32 cellular contexts compared by ENCODE assay signal in genomic region chr5:173313311-173313710, GRCh38. TPM values are rescaled to one million over a fixed set of nuclear protein-coding genes. Genes with fewer than 3 reads are reported as not detected.
"Had no signal": no experiment of that assay in that cellular context is flagged by ENCODE, and none has a peak within 500 bp of the region (broad histone marks: within the 10 kb centered on the region; RNA-seq: fewer than 3 reads in every experiment).

No MANE protein-coding gene starts in this region.

- H3K9me3 Mint-ChIP-seq: effector memory CD8-positive, alpha-beta T cell; immature natural killer cell; natural killer cell; T-helper 1 cell treated with Interleukin-12 subunit alpha and Interleukin-12 subunit beta and Interleukin-4 antibody, amounts not matched to agents 30 μg/mL and 1 μg/mL, for 36 hours had no signal

- H3K27me3 ChIP-seq: ascending aorta, cardiac muscle cell, heart left ventricle, thyroid gland, upper lobe of right lung had no signal

- H3K27ac ChIP-seq: adrenal gland, ascending aorta, cardiac muscle cell, heart left ventricle, thyroid gland, upper lobe of right lung had no signal

- H3K36me3 ChIP-seq: adrenal gland, ascending aorta, thyroid gland, upper lobe of right lung had no signal

- H3K4me3 Mint-ChIP-seq: activated T-cell treated with anti-CD3 and anti-CD28 coated beads, Interleukin-2, amount 50 U/mL, for 72 hours; brain; effector memory CD8-positive, alpha-beta T cell; immature natural killer cell; natural killer cell; stimulated activated effector memory CD8-positive, alpha-beta T cell treated with anti-CD3 and anti-CD28 coated beads, Interleukin-12 subunit alpha, Interleukin-12 subunit beta, amount 100 ng/mL, for 72 hours; stimulated activated naive CD8-positive, alpha-beta T cell treated with anti-CD3 and anti-CD28 coated beads, Interleukin-15, Interleukin-2, amounts not matched to agents 100 ng/mL and 50 ng/mL, for 24 hours; T-helper 1 cell treated with Interleukin-12 subunit alpha and Interleukin-12 subunit beta and Interleukin-4 antibody, amounts not matched to agents 30 μg/mL and 1 μg/mL, for 36 hours had no signal

- ATAC-seq: activated naive CD4-positive, alpha-beta T cell treated with anti-CD3 and anti-CD28 coated beads, Interleukin-2, amount 50 U/mL, for 72 hours; activated T-cell treated with anti-CD3 and anti-CD28 coated beads, Interleukin-2, amount 50 U/mL, for 72 hours; effector memory CD8-positive, alpha-beta T cell; heart left ventricle; left colon; natural killer cell; sciatic nerve; stimulated activated effector memory CD8-positive, alpha-beta T cell treated with anti-CD3 and anti-CD28 coated beads, Interleukin-12 subunit alpha, Interleukin-12 subunit beta, amount 100 ng/mL, for 72 hours; upper lobe of right lung had no signal

- DNase-seq: activated CD4-positive, alpha-beta T cell treated with anti-CD3 and anti-CD28 coated beads for 4 hours; activated CD4-positive, alpha-beta T cell treated with anti-CD3 and anti-CD28 coated beads, Interleukin-2, amount 50 U/mL, for 4 hours; activated CD4-positive, CD25-positive, alpha-beta regulatory T cell; activated naive CD4-positive, alpha-beta T cell; activated T-cell treated with anti-CD3 and anti-CD28 coated beads for 4 hours; activated T-cell treated with anti-CD3 and anti-CD28 coated beads, Interleukin-2, amount 50 U/mL, for 72 hours; cortex of kidney; effector memory CD8-positive, alpha-beta T cell; erythroblast; foreskin fibroblast; heart left ventricle; hypothalamus; immature natural killer cell; kidney; left colon; natural killer cell; small intestine; stimulated activated CD4-positive, alpha-beta T cell treated with anti-CD3 and anti-CD28 coated beads, Interleukin-4, amount 100 ng/mL, for 24 hours; SW 1271; T1000; thyroid gland; upper lobe of right lung had no signal

- H3K36me3 Mint-ChIP-seq: immature natural killer cell; natural killer cell; stimulated activated effector memory CD8-positive, alpha-beta T cell treated with anti-CD3 and anti-CD28 coated beads, Interleukin-12 subunit alpha, Interleukin-12 subunit beta, amount 100 ng/mL, for 72 hours had no signal

- H3K4me1 Mint-ChIP-seq: immature natural killer cell; natural killer cell; stimulated activated effector memory CD8-positive, alpha-beta T cell treated with anti-CD3 and anti-CD28 coated beads, Interleukin-12 subunit alpha, Interleukin-12 subunit beta, amount 100 ng/mL, for 72 hours had no signal

- H3K9me3 ChIP-seq: adrenal gland, ascending aorta, heart left ventricle, thyroid gland, upper lobe of right lung had no signal

- H3K4me3 ChIP-seq: adrenal gland, ascending aorta, cardiac muscle cell, heart left ventricle, thyroid gland, upper lobe of right lung had no signal

- H3K27ac Mint-ChIP-seq: activated naive CD4-positive, alpha-beta T cell treated with anti-CD3 and anti-CD28 coated beads, Interleukin-2, amount 50 U/mL, for 72 hours; activated T-cell treated with anti-CD3 and anti-CD28 coated beads, Interleukin-2, amount 50 U/mL, for 72 hours; effector memory CD8-positive, alpha-beta T cell; immature natural killer cell; natural killer cell; progenitor cell of endocrine pancreas; stimulated activated effector memory CD8-positive, alpha-beta T cell treated with anti-CD3 and anti-CD28 coated beads, Interleukin-12 subunit alpha, Interleukin-12 subunit beta, amount 100 ng/mL, for 72 hours; stimulated activated naive CD8-positive, alpha-beta T cell treated with anti-CD3 and anti-CD28 coated beads, Interleukin-15, Interleukin-2, amounts not matched to agents 100 ng/mL and 50 ng/mL, for 24 hours; T-helper 1 cell treated with Interleukin-12 subunit alpha and Interleukin-12 subunit beta and Interleukin-4 antibody, amounts not matched to agents 30 μg/mL and 1 μg/mL, for 36 hours had no signal

RNA-seq across cellular contexts. Expression of gene STC2, which starts 14.9 kb away (rescaled TPM):
- total RNA-seq: natural killer cell had no signal
- polyA plus RNA-seq: immature natural killer cell had no signal
